In the genomic region with DNA sequence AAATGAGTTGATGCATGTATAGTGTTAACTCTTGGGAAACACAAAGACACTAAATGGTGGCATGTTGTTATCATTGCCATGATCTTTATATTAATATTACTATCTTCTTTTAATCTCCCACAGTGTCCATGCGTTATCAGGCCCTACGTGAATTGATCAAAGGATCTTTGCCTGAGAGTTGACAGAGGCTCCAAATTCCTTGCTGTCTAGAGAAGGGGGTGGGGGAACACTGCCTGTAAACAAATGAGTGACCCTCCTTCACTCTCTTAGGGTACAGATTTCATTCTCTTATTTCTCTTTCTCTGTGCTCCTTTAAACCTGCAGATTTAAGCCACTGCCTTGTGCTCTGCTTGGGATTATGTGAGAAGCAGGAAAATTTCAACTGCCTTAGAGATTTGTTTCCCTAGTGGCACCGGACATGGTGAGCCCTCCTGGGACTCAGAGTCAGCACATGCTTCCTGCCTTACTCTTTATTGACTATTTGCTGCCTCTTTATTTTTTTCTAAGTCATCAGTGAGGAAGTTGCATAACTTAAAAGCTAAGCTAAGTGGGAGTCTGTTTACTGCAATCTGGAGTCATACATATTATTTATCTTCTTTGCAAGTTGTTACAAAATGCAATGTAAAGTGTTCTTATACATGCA, we compare ENCODE assay signal across 8 cellular contexts.
A peak's percentile ranks its signal among the peaks of the same experiment; 100 is the strongest.
DNase-seq lines count a peak whose midpoint lies in the region; ATAC-seq lines count a peak whose summit lies in the region.

No MANE protein-coding gene starts in this region.

- peaks cover 92% of the 10 kb centered on the region for H3K4me1 Mint-ChIP-seq in activated naive CD4-positive, alpha-beta T cell treated with anti-CD3 and anti-CD28 coated beads, Interleukin-2, amount 50 U/mL, for 24 hours
- H3K4me1 Mint-ChIP-seq in activated T-helper 1 cell treated with anti-CD3 and anti-CD28 coated beads, Interleukin-12 subunit alpha, Interleukin-12 subunit beta, Interleukin-2, Interleukin-4 antibody, amounts not matched to agents 30 ng/mL and 10 ng/mL and 1 ng/mL, durations not matched to agents 14 hours and 24 hours and 36 hours (ENCODE audit: low read depth) = peaks cover 70% of the 10 kb centered on the region

- no peaks in the 10 kb centered on the region for H3K27me3 Mint-ChIP-seq in activated naive CD4-positive, alpha-beta T cell treated with anti-CD3 and anti-CD28 coated beads, Interleukin-2, amount 50 U/mL, for 24 hours
- H3K27me3 Mint-ChIP-seq in activated T-helper 1 cell treated with anti-CD3 and anti-CD28 coated beads, Interleukin-12 subunit alpha, Interleukin-12 subunit beta, Interleukin-2, Interleukin-4 antibody, amounts not matched to agents 30 ng/mL and 10 ng/mL and 1 ng/mL, durations not matched to agents 14 hours and 24 hours and 36 hours (ENCODE audit: insufficient read depth) = no peaks in the 10 kb centered on the region

- H3K4me3 ChIP-seq in aorta (ENCODE audit: low read length in 2 of 2) = no peak overlapping the region

- intact Hi-C loops in activated T-helper 1 cell treated with anti-CD3 and anti-CD28 coated beads, Interleukin-12 subunit alpha, Interleukin-12 subunit beta, Interleukin-2, Interleukin-4 antibody, amounts not matched to agents 30 ng/mL and 10 ng/mL and 1 ng/mL, durations not matched to agents 14 hours and 24 hours and 36 hours (cut with micrococcal nuclease) = no loop called here
- intact Hi-C loops in aorta (cut with DNase I) = loop anchor here (5.0 to 10.0 kb wide), 3 partner anchors 55 to 165 kb away; no protein-coding TSS in a partner anchor

- peak overlapping the region; percentile 64 for H3K4me3 Mint-ChIP-seq in activated naive CD4-positive, alpha-beta T cell treated with anti-CD3 and anti-CD28 coated beads, Interleukin-2, amount 50 U/mL, for 24 hours
- no peak overlapping the region for H3K4me3 Mint-ChIP-seq in activated T-helper 1 cell treated with anti-CD3 and anti-CD28 coated beads, Interleukin-12 subunit alpha, Interleukin-12 subunit beta, Interleukin-2, Interleukin-4 antibody, amounts not matched to agents 30 ng/mL and 10 ng/mL and 1 ng/mL, durations not matched to agents 14 hours and 24 hours and 36 hours

- DNase-seq in activated naive CD4-positive, alpha-beta T cell treated with anti-CD3 and anti-CD28 coated beads, Interleukin-2, amount 50 U/mL, for 16 hours = no peak
- no peak for DNase-seq in activated T-helper 1 cell treated with anti-CD3 and anti-CD28 coated beads, Interleukin-12 subunit alpha, Interleukin-12 subunit beta, Interleukin-2, Interleukin-4 antibody, amounts not matched to agents 30 ng/mL and 10 ng/mL and 1 ng/mL, durations not matched to agents 14 hours and 24 hours and 36 hours (ENCODE audit: low spot score)
- peak; percentile 30 for DNase-seq in kidney tubule cell (ENCODE audit: low spot score)
- peak in 1 of 2 donors; percentile 71 for DNase-seq in aorta
- no peak for DNase-seq in COLO668 (lab: John Stamatoyannopoulos, UW; ENCODE audit: unreplicated experiment)
- no peak for DNase-seq in SW 1271 (lab: John Stamatoyannopoulos, UW)

- peak overlapping the region; percentile 98 for H3K27ac Mint-ChIP-seq in activated naive CD4-positive, alpha-beta T cell treated with anti-CD3 and anti-CD28 coated beads, Interleukin-2, amount 50 U/mL, for 24 hours
- peak overlapping the region; percentile 7 for H3K27ac Mint-ChIP-seq in activated T-helper 1 cell treated with anti-CD3 and anti-CD28 coated beads, Interleukin-12 subunit alpha, Interleukin-12 subunit beta, Interleukin-2, Interleukin-4 antibody, amounts not matched to agents 30 ng/mL and 10 ng/mL and 1 ng/mL, durations not matched to agents 14 hours and 24 hours and 36 hours

- 16 to 17% methylated on average over 3 of the region's 3 CpGs for WGBS in aorta, 2 donors

- H3K27me3 ChIP-seq in aorta (ENCODE audit: control insufficient read depth in 1 of 2, insufficient read depth in 2 of 2, low read length in 1 of 2) = no peaks in the 10 kb centered on the region

- ATAC-seq in aorta (ENCODE audit: low FRiP score) (peak; percentile 55), GM19397 (IDR thresholded peaks at IDR 0.05; ENCODE audit: unreplicated experiment) (no peak)

- H3K9me3 Mint-ChIP-seq in activated naive CD4-positive, alpha-beta T cell treated with anti-CD3 and anti-CD28 coated beads, Interleukin-2, amount 50 U/mL, for 24 hours = no peaks in the 10 kb centered on the region
- H3K9me3 Mint-ChIP-seq in activated T-helper 1 cell treated with anti-CD3 and anti-CD28 coated beads, Interleukin-12 subunit alpha, Interleukin-12 subunit beta, Interleukin-2, Interleukin-4 antibody, amounts not matched to agents 30 ng/mL and 10 ng/mL and 1 ng/mL, durations not matched to agents 14 hours and 24 hours and 36 hours = no peaks in the 10 kb centered on the region

- no peaks in the 10 kb centered on the region for H3K9me3 ChIP-seq in aorta (ENCODE audit: control insufficient read depth, low read length)

- no peaks in the 10 kb centered on the region for H3K36me3 ChIP-seq in aorta (ENCODE audit: control insufficient read depth in 1 of 2, insufficient read depth in 2 of 2, low read length in 1 of 2)

- H3K27ac ChIP-seq in aorta (ENCODE audit: low read depth in 1 of 2, low read length in 2 of 2) = peak overlapping the region in 1 of 2 donors; percentile 59

- peaks cover 23% of the 10 kb centered on the region for H3K36me3 Mint-ChIP-seq in activated naive CD4-positive, alpha-beta T cell treated with anti-CD3 and anti-CD28 coated beads, Interleukin-2, amount 50 U/mL, for 24 hours
- H3K36me3 Mint-ChIP-seq in activated T-helper 1 cell treated with anti-CD3 and anti-CD28 coated beads, Interleukin-12 subunit alpha, Interleukin-12 subunit beta, Interleukin-2, Interleukin-4 antibody, amounts not matched to agents 30 ng/mL and 10 ng/mL and 1 ng/mL, durations not matched to agents 14 hours and 24 hours and 36 hours (ENCODE audit: low read depth) = peaks cover 8% of the 10 kb centered on the region

- H3K4me1 ChIP-seq in aorta (ENCODE audit: control insufficient read depth in 1 of 2, insufficient read depth in 2 of 2, low read length in 2 of 2) = peaks cover 13 to 16% of the 10 kb centered on the region in 2 donors
